Comparison of ENCODE assay signal across 1 cellular context in the genomic region with DNA sequence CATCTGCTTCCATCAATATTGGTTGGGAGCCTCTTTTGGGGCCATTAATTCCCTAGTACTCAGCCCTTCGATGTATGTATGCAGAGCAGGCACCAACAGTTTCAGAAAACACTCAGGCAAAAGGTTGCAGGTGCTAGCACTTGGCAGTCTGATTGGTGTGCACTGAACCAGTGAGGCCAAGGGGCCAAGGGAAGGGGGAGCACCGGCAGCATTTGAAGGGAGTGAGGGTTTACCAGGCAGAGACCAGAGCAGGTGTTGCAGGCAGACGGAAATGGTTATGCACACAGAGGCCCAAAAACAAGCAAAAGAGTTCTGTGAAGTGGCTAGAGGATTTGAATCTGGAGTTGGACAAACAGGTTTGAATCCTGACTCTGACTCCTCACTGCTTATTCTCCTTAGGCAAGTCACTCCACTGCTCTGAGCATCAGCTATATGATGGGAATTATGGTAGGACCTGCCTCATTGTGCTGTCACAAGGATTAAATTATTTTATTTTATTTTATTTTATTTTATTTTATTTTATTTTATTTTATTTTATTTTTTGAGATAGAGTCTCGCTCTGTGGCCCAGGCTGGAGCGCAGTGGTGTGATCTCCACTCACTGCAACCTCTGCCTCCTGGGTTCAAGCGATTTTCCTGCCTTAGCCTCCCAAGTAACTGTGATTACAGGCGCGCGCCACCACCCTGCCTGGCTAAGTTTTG.
TF ChIP-seq lines count a peak whose summit lies in the region.

No MANE protein-coding gene starts in this region.

TF ChIP-seq in HepG2, 621 proteins besides CTCF, POLR2A, EP300 and RAD21 (continued from another document and continues in another):
- TF ChIP-seq SP1 (IDR thresholded peaks at IDR 0.05): no peak
- TF ChIP-seq SP1 (CRISPR knock-in tag; IDR thresholded peaks at IDR 0.05): no peak
- no peak for TF ChIP-seq PCBP1 (IDR thresholded peaks at IDR 0.05; ENCODE audit: borderline replicate concordance, low read depth, low read length)
- TF ChIP-seq ELF3 (CRISPR knock-in tag; IDR thresholded peaks at IDR 0.05): peak; percentile 61
- peak; percentile 51; the same call in 1 of the 2 replicates for TF ChIP-seq ETV5 (CRISPR knock-in tag; IDR thresholded peaks at IDR 0.05; ENCODE audit: borderline replicate concordance)
- TF ChIP-seq HMGA1 (CRISPR knock-in tag; conservative IDR thresholded peaks at IDR 0.05): no peak
- no peak for TF ChIP-seq ZFP41 (CRISPR knock-in tag; IDR thresholded peaks at IDR 0.05; ENCODE audit: borderline replicate concordance)
- TF ChIP-seq ZNF263 (CRISPR knock-in tag; IDR thresholded peaks at IDR 0.05): peak; percentile 93
- TF ChIP-seq ZNF782 (CRISPR knock-in tag; IDR thresholded peaks at IDR 0.05; ENCODE audit: borderline replicate concordance): no peak
- TF ChIP-seq TBP (CRISPR knock-in tag; IDR thresholded peaks at IDR 0.05): no peak
- no peak for TF ChIP-seq ZNF776 (CRISPR knock-in tag; IDR thresholded peaks at IDR 0.05)
- TF ChIP-seq ZNF660 (CRISPR knock-in tag; IDR thresholded peaks at IDR 0.05; ENCODE audit: borderline replicate concordance, low read depth): no peak
- TF ChIP-seq, protein P1, sequence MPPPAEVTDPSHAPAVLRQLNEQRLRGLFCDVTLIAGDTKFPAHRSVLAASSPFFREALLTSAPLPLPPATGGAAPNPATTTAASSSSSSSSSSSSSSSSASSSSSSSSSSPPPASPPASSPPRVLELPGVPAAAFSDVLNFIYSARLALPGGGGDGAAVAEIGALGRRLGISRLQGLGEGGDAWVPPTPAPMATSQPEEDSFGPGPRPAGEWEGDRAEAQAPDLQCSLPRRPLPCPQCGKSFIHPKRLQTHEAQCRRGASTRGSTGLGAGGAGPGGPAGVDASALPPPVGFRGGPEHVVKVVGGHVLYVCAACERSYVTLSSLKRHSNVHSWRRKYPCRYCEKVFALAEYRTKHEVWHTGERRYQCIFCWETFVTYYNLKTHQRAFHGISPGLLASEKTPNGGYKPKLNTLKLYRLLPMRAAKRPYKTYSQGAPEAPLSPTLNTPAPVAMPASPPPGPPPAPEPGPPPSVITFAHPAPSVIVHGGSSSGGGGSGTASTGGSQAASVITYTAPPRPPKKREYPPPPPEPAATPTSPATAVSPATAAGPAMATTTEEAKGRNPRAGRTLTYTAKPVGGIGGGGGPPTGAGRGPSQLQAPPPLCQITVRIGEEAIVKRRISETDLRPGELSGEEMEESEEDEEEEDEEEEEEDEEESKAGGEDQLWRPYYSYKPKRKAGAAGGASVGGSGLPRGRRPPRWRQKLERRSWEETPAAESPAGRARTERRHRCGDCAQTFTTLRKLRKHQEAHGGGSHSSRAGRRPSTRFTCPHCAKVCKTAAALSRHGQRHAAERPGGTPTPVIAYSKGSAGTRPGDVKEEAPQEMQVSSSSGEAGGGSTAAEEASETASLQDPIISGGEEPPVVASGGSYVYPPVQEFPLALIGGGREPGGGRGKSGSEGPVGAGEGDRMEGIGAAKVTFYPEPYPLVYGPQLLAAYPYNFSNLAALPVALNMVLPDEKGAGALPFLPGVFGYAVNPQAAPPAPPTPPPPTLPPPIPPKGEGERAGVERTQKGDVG (CRISPR knock-in tag; IDR thresholded peaks at IDR 0.05; ENCODE audit: borderline replicate concordance): no peak
- TF ChIP-seq CCAR2 (optimal IDR thresholded peaks at IDR 0.05; ENCODE audit: low read depth, low read length): no peak
- peak; percentile 69 for TF ChIP-seq RARA (CRISPR knock-in tag; IDR thresholded peaks at IDR 0.05)
- TF ChIP-seq, protein P2, sequence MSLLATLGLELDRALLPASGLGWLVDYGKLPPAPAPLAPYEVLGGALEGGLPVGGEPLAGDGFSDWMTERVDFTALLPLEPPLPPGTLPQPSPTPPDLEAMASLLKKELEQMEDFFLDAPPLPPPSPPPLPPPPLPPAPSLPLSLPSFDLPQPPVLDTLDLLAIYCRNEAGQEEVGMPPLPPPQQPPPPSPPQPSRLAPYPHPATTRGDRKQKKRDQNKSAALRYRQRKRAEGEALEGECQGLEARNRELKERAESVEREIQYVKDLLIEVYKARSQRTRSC (CRISPR knock-in tag; IDR thresholded peaks at IDR 0.05; ENCODE audit: low read depth): no peak
- TF ChIP-seq THYN1 (CRISPR knock-in tag; IDR thresholded peaks at IDR 0.05; ENCODE audit: borderline replicate concordance, low read depth): no peak
- TF ChIP-seq, protein P3, sequence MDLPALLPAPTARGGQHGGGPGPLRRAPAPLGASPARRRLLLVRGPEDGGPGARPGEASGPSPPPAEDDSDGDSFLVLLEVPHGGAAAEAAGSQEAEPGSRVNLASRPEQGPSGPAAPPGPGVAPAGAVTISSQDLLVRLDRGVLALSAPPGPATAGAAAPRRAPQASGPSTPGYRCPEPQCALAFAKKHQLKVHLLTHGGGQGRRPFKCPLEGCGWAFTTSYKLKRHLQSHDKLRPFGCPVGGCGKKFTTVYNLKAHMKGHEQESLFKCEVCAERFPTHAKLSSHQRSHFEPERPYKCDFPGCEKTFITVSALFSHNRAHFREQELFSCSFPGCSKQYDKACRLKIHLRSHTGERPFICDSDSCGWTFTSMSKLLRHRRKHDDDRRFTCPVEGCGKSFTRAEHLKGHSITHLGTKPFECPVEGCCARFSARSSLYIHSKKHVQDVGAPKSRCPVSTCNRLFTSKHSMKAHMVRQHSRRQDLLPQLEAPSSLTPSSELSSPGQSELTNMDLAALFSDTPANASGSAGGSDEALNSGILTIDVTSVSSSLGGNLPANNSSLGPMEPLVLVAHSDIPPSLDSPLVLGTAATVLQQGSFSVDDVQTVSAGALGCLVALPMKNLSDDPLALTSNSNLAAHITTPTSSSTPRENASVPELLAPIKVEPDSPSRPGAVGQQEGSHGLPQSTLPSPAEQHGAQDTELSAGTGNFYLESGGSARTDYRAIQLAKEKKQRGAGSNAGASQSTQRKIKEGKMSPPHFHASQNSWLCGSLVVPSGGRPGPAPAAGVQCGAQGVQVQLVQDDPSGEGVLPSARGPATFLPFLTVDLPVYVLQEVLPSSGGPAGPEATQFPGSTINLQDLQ (CRISPR knock-in tag; IDR thresholded peaks at IDR 0.05): no peak
- TF ChIP-seq ZMYM2 (CRISPR knock-in tag; IDR thresholded peaks at IDR 0.05): no peak
- TF ChIP-seq SNAPC2 (CRISPR knock-in tag; IDR thresholded peaks at IDR 0.05): no peak
- TF ChIP-seq ZBTB8A (CRISPR knock-in tag; IDR thresholded peaks at IDR 0.05; ENCODE audit: borderline replicate concordance, low read depth): no peak
- no peak for TF ChIP-seq REPIN1 (CRISPR knock-in tag; IDR thresholded peaks at IDR 0.05; ENCODE audit: borderline replicate concordance, low read depth)
- TF ChIP-seq ZNF430 (CRISPR knock-in tag; IDR thresholded peaks at IDR 0.05): no peak
- peak; percentile 38; the same call in 1 of the 2 replicates for TF ChIP-seq TCF7 (IDR thresholded peaks at IDR 0.05; ENCODE audit: low read depth)
- TF ChIP-seq CENPT (CRISPR knock-in tag; IDR thresholded peaks at IDR 0.05; ENCODE audit: low read depth): no peak
- TF ChIP-seq, protein P4, sequence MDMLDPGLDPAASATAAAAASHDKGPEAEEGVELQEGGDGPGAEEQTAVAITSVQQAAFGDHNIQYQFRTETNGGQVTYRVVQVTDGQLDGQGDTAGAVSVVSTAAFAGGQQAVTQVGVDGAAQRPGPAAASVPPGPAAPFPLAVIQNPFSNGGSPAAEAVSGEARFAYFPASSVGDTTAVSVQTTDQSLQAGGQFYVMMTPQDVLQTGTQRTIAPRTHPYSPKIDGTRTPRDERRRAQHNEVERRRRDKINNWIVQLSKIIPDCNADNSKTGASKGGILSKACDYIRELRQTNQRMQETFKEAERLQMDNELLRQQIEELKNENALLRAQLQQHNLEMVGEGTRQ (IDR thresholded peaks at IDR 0.05; ENCODE audit: low read depth, low read length): no peak
- TF ChIP-seq, protein P4 (CRISPR knock-in tag; IDR thresholded peaks at IDR 0.05; ENCODE audit: borderline replicate concordance): no peak
- TF ChIP-seq, protein P5, sequence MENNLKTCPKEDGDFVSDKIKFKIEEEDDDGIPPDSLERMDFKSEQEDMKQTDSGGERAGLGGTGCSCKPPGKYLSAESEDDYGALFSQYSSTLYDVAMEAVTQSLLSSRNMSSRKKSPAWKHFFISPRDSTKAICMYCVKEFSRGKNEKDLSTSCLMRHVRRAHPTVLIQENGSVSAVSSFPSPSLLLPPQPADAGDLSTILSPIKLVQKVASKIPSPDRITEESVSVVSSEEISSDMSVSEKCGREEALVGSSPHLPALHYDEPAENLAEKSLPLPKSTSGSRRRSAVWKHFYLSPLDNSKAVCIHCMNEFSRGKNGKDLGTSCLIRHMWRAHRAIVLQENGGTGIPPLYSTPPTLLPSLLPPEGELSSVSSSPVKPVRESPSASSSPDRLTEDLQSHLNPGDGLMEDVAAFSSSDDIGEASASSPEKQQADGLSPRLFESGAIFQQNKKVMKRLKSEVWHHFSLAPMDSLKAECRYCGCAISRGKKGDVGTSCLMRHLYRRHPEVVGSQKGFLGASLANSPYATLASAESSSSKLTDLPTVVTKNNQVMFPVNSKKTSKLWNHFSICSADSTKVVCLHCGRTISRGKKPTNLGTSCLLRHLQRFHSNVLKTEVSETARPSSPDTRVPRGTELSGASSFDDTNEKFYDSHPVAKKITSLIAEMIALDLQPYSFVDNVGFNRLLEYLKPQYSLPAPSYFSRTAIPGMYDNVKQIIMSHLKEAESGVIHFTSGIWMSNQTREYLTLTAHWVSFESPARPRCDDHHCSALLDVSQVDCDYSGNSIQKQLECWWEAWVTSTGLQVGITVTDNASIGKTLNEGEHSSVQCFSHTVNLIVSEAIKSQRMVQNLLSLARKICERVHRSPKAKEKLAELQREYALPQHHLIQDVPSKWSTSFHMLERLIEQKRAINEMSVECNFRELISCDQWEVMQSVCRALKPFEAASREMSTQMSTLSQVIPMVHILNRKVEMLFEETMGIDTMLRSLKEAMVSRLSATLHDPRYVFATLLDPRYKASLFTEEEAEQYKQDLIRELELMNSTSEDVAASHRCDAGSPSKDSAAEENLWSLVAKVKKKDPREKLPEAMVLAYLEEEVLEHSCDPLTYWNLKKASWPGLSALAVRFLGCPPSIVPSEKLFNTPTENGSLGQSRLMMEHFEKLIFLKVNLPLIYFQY (CRISPR knock-in tag; IDR thresholded peaks at IDR 0.05; ENCODE audit: borderline replicate concordance): no peak
- TF ChIP-seq, protein P6, sequence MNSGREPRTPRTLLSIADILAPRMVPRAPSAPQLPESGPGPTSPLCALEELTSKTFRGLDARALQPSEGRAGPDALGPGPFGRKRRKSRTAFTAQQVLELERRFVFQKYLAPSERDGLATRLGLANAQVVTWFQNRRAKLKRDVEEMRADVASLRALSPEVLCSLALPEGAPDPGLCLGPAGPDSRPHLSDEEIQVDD (CRISPR knock-in tag; IDR thresholded peaks at IDR 0.05; ENCODE audit: borderline replicate concordance): no peak
- TF ChIP-seq ZNF160 (CRISPR knock-in tag; IDR thresholded peaks at IDR 0.05): no peak
- TF ChIP-seq, protein P7, sequence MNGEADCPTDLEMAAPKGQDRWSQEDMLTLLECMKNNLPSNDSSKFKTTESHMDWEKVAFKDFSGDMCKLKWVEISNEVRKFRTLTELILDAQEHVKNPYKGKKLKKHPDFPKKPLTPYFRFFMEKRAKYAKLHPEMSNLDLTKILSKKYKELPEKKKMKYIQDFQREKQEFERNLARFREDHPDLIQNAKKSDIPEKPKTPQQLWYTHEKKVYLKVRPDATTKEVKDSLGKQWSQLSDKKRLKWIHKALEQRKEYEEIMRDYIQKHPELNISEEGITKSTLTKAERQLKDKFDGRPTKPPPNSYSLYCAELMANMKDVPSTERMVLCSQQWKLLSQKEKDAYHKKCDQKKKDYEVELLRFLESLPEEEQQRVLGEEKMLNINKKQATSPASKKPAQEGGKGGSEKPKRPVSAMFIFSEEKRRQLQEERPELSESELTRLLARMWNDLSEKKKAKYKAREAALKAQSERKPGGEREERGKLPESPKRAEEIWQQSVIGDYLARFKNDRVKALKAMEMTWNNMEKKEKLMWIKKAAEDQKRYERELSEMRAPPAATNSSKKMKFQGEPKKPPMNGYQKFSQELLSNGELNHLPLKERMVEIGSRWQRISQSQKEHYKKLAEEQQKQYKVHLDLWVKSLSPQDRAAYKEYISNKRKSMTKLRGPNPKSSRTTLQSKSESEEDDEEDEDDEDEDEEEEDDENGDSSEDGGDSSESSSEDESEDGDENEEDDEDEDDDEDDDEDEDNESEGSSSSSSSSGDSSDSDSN (CRISPR knock-in tag; IDR thresholded peaks at IDR 0.05): peak; percentile 42; the same call in 1 of the 2 replicates
- TF ChIP-seq ZNF3 (CRISPR knock-in tag; IDR thresholded peaks at IDR 0.05): no peak
- no peak for TF ChIP-seq ZNF367 (CRISPR knock-in tag; IDR thresholded peaks at IDR 0.05; ENCODE audit: borderline replicate concordance)
- TF ChIP-seq ZNF567 (CRISPR knock-in tag; IDR thresholded peaks at IDR 0.05; ENCODE audit: borderline replicate concordance): no peak
- TF ChIP-seq ZSCAN25 (CRISPR knock-in tag; IDR thresholded peaks at IDR 0.05): no peak
- TF ChIP-seq, protein P8, sequence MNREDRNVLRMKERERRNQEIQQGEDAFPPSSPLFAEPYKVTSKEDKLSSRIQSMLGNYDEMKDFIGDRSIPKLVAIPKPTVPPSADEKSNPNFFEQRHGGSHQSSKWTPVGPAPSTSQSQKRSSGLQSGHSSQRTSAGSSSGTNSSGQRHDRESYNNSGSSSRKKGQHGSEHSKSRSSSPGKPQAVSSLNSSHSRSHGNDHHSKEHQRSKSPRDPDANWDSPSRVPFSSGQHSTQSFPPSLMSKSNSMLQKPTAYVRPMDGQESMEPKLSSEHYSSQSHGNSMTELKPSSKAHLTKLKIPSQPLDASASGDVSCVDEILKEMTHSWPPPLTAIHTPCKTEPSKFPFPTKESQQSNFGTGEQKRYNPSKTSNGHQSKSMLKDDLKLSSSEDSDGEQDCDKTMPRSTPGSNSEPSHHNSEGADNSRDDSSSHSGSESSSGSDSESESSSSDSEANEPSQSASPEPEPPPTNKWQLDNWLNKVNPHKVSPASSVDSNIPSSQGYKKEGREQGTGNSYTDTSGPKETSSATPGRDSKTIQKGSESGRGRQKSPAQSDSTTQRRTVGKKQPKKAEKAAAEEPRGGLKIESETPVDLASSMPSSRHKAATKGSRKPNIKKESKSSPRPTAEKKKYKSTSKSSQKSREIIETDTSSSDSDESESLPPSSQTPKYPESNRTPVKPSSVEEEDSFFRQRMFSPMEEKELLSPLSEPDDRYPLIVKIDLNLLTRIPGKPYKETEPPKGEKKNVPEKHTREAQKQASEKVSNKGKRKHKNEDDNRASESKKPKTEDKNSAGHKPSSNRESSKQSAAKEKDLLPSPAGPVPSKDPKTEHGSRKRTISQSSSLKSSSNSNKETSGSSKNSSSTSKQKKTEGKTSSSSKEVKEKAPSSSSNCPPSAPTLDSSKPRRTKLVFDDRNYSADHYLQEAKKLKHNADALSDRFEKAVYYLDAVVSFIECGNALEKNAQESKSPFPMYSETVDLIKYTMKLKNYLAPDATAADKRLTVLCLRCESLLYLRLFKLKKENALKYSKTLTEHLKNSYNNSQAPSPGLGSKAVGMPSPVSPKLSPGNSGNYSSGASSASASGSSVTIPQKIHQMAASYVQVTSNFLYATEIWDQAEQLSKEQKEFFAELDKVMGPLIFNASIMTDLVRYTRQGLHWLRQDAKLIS (CRISPR knock-in tag; IDR thresholded peaks at IDR 0.05): no peak
- TF ChIP-seq SRF (IDR thresholded peaks at IDR 0.05; ENCODE audit: low read depth, low read length): no peak
- no peak for TF ChIP-seq ZNF569 (CRISPR knock-in tag; IDR thresholded peaks at IDR 0.05; ENCODE audit: borderline replicate concordance)
